8 cellular contexts compared by ENCODE assay signal in the genomic region with DNA sequence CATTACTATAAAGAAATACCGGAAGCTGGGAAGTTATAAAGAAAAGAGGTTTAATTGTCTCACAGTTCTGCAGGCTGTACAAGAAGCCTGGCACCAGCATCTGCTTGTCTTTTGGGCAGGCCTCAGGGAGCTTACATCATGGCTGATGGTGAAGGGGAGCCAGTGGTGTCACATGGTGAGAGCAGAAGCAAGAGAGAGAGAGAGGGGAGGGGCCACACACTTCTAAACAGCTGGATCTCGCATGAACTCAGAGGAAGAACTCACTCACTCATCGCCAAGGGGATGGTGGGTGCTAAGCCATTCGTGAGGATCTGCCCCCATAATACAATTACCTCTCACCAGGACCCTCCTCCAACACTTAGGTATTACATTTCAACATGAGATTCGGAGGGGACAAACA. TPM values are rescaled to one million over a fixed set of nuclear protein-coding genes. Genes with fewer than 3 reads are reported as not detected.
"Had no signal": no experiment of that assay in that cellular context is flagged by ENCODE, and none has a peak within 500 bp of the region (broad histone marks: within the 10 kb centered on the region; RNA-seq: fewer than 3 reads in every experiment).

No MANE protein-coding gene starts in this region.

- DNase-seq: H7, KBM-7 had no signal

- ATAC-seq: GM23338, HCT116, HepG2 had no signal

- H2AFZ ChIP-seq: GM23338 had no signal

- H3K4me1 ChIP-seq: HAP-1 had no signal

- H3K36me3 ChIP-seq: HAP-1 had no signal

- H3K27ac ChIP-seq: HL-60 had no signal

- H3K4me3 ChIP-seq: GM23338, HAP-1 had no signal

- H3K27ac Mint-ChIP-seq: GM23338, IgD-negative memory B cell had no signal

- FAIRE-seq: HepG2 had no signal

- H3K4me3 Mint-ChIP-seq: GM23338, IgD-negative memory B cell had no signal

- H3K4me2 ChIP-seq: GM23338 had no signal

- H3K4me1 Mint-ChIP-seq: GM23338, IgD-negative memory B cell had no signal

- H3K9me3 Mint-ChIP-seq: GM23338 had no signal

RNA-seq across cellular contexts. Expression of gene ANKRD34C, which starts 51.8 kb away (rescaled TPM):
- total RNA-seq: GM23338, H7, HepG2 had no signal
- polyA plus RNA-seq: GM23338, HepG2, IgD-negative memory B cell had no signal
